In the genomic region with DNA sequence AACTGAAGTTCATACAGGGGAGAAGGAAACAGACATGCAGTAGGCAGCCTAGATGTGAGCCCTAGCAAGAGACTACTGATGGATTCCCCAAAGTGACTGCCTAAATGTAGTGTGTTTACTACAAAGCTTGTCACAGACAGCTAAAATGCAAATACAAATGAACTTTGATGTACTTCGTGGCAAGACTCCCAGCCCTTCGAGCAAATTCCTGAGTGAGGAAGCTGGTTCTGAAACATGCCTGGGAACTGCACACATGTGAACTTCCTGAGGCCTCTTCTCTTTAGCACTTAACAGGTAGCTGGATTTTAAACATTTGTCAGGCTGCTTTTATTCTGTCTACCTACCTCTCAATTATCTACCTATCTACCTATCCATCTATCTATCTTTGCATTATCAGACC, we compare ENCODE assay signal across 10 cellular contexts. TPM values are rescaled to one million over a fixed set of nuclear protein-coding genes. Genes with fewer than 3 reads are reported as not detected.
A peak's percentile ranks its signal among the peaks of the same experiment; 100 is the strongest.
DNase-seq lines count a peak whose midpoint lies in the region; ATAC-seq and TF ChIP-seq lines count a peak whose summit lies in the region.
"Had no signal": no experiment of that assay in that cellular context is flagged by ENCODE, and none has a peak within 500 bp of the region (broad histone marks: within the 10 kb centered on the region; RNA-seq: fewer than 3 reads in every experiment).

No MANE protein-coding gene starts in this region.

- H3K9ac ChIP-seq in DND-41 (ENCODE audit: low read depth, low read length) = no peak overlapping the region

- H3K27me3 Mint-ChIP-seq in activated CD8-positive, alpha-beta memory T cell treated with anti-CD3 and anti-CD28 coated beads, Interleukin-2, amount 10 ng/mL, durations not matched to agents 7 days and 5 days = peaks cover 5% of the 10 kb centered on the region
- H3K27me3 Mint-ChIP-seq: activated naive CD8-positive, alpha-beta T cell treated with anti-CD3 and anti-CD28 coated beads for 36 hours had no signal

- H3K27ac ChIP-seq in DND-41 (ENCODE audit: low read length) (0 out of 2 replicates have a peak overlapping the region, but pooled peaks have one; percentile 20), prostate gland (peak overlapping the region; percentile 54 to 61)

- CTCF ChIA-PET in activated CD8-positive, alpha-beta memory T cell treated with anti-CD3 and anti-CD28 coated beads, Interleukin-2, amount 10 ng/mL, durations not matched to agents 7 days and 5 days (lab: Charles Lee) = interaction anchor here (0.7 to 1.4 kb wide), 2 partner anchors 12 to 16 kb away, joined by 3 to 4 read pairs; no protein-coding TSS in a partner anchor

- no peaks in the 10 kb centered on the region for H3K79me2 ChIP-seq in DND-41 (ENCODE audit: insufficient read depth, low read length)

- peak overlapping the region; percentile 10; the same call in 1 of the 2 replicates for H2AFZ ChIP-seq in DND-41 (ENCODE audit: low read depth, low read length)

- H4K20me1 ChIP-seq in DND-41 (ENCODE audit: insufficient read depth, low read length) = no peaks in the 10 kb centered on the region

- no peak overlapping the region for H3K4me3 ChIP-seq in DND-41 (ENCODE audit: low read depth in 1 of 2, low read length in 2 of 2)
- H3K4me3 ChIP-seq in fibroblast of villous mesenchyme (ENCODE audit: low read depth, low read length) = no peak overlapping the region
- no peak overlapping the region for H3K4me3 ChIP-seq in prostate gland

- no peak overlapping the region for H3K4me3 Mint-ChIP-seq in activated CD8-positive, alpha-beta memory T cell treated with anti-CD3 and anti-CD28 coated beads, Interleukin-2, amount 10 ng/mL, durations not matched to agents 7 days and 5 days
- H3K4me3 Mint-ChIP-seq: activated naive CD8-positive, alpha-beta T cell treated with anti-CD3 and anti-CD28 coated beads for 36 hours had no signal

- no peaks in the 10 kb centered on the region for H3K9me3 Mint-ChIP-seq in activated CD8-positive, alpha-beta memory T cell treated with anti-CD3 and anti-CD28 coated beads, Interleukin-2, amount 10 ng/mL, durations not matched to agents 7 days and 5 days (ENCODE audit: low read depth)
- H3K9me3 Mint-ChIP-seq: activated naive CD8-positive, alpha-beta T cell treated with anti-CD3 and anti-CD28 coated beads for 36 hours had no signal

- no peaks in the 10 kb centered on the region for H3K36me3 ChIP-seq in DND-41 (ENCODE audit: insufficient read depth, low read length)
- H3K36me3 ChIP-seq in prostate gland = no peaks in the 10 kb centered on the region

- H3K4me1 ChIP-seq in DND-41 (ENCODE audit: insufficient read depth, low read length) (peaks cover 37% of the 10 kb centered on the region), prostate gland (replicated peaks) (peaks cover 8% of the 10 kb centered on the region)

- WGBS in prostate gland = 18% methylated on average over 2 of the region's 2 CpGs

- no peak for TF ChIP-seq POLR2A in prostate gland (IDR thresholded peaks at IDR 0.05)

- H3K27me3 ChIP-seq in DND-41 (ENCODE audit: insufficient read depth, low read length, poor library complexity) (no peaks in the 10 kb centered on the region), prostate gland (replicated peaks; ENCODE audit: insufficient read depth) (no peaks in the 10 kb centered on the region)

- no peaks in the 10 kb centered on the region for H3K36me3 Mint-ChIP-seq in activated CD8-positive, alpha-beta memory T cell treated with anti-CD3 and anti-CD28 coated beads, Interleukin-2, amount 10 ng/mL, durations not matched to agents 7 days and 5 days
- H3K36me3 Mint-ChIP-seq: activated naive CD8-positive, alpha-beta T cell treated with anti-CD3 and anti-CD28 coated beads for 36 hours had no signal

- no peak overlapping the region for H3K27ac Mint-ChIP-seq in activated CD8-positive, alpha-beta memory T cell treated with anti-CD3 and anti-CD28 coated beads, Interleukin-2, amount 10 ng/mL, durations not matched to agents 7 days and 5 days
- H3K27ac Mint-ChIP-seq: activated naive CD8-positive, alpha-beta T cell treated with anti-CD3 and anti-CD28 coated beads for 36 hours had no signal

- peaks cover 29% of the 10 kb centered on the region for H3K4me1 Mint-ChIP-seq in activated CD8-positive, alpha-beta memory T cell treated with anti-CD3 and anti-CD28 coated beads, Interleukin-2, amount 10 ng/mL, durations not matched to agents 7 days and 5 days

- H3K4me2 ChIP-seq in DND-41 (ENCODE audit: insufficient read depth, low read length) = no peak overlapping the region

- DNase-seq in DND-41 (no peak), amniotic epithelial cell (ENCODE audit: low read depth) (peak; percentile 58), fibroblast of villous mesenchyme (ENCODE audit: low read depth) (peak; percentile 77), prostate gland (ENCODE audit: low spot score) (no peak), NCI-H524 (lab: John Stamatoyannopoulos, UW) (no peak), NCI-H82 (lab: John Stamatoyannopoulos, UW) (no peak)
- no peak for DNase-seq in activated CD8-positive, alpha-beta memory T cell treated with anti-CD3 and anti-CD28 coated beads, Interleukin-2, amount 10 ng/mL, durations not matched to agents 7 days and 5 days
- DNase-seq: activated naive CD8-positive, alpha-beta T cell treated with anti-CD3 and anti-CD28 coated beads for 36 hours; NCI-H2171 had no signal

- no peaks in the 10 kb centered on the region for H3K9me3 ChIP-seq in DND-41 (ENCODE audit: insufficient read depth, low read length, severe bottlenecking)
- no peaks in the 10 kb centered on the region for H3K9me3 ChIP-seq in prostate gland

- intact Hi-C loops in prostate gland (cut with DNase I) = no loop called here

- TF ChIP-seq CTCF in DND-41 (IDR thresholded peaks at IDR 0.05; ENCODE audit: borderline replicate concordance, extremely low read depth, low read length, poor library complexity, severe bottlenecking) (no peak), fibroblast of villous mesenchyme (IDR thresholded peaks at IDR 0.05; ENCODE audit: insufficient read depth, low read depth, low read length) (no peak), prostate gland (IDR thresholded peaks at IDR 0.05) (no peak)

- ATAC-seq in DND-41 (ENCODE audit: insufficient read depth, low read depth) = no peak
- ATAC-seq in activated CD8-positive, alpha-beta memory T cell treated with anti-CD3 and anti-CD28 coated beads, Interleukin-2, amount 10 ng/mL, durations not matched to agents 7 days and 5 days = no peak
- no peak for ATAC-seq in GM18873 (IDR thresholded peaks at IDR 0.05; ENCODE audit: low FRiP score, unreplicated experiment)

RNA-seq across cellular contexts. Expression of gene IRF2BP2, which starts 6.7 kb away (rescaled TPM):
- total RNA-seq in fibroblast of villous mesenchyme (53.1 and 60.9 TPM in 2 replicates), prostate gland (100 to 1,000 TPM; 111 to 124 TPM)
- total RNA-seq in activated CD8-positive, alpha-beta memory T cell treated with anti-CD3 and anti-CD28 coated beads, Interleukin-2, amount 10 ng/mL, durations not matched to agents 7 days and 5 days = 100 to 1,000 TPM in 1 of 2 experiments, 10 to 100 TPM in 1; 81.1 to 103 TPM

Comparison
In these comparisons a context has a peak if more than half of its experiments do, and no peak if none do; other contexts are left out.
1. DNase-seq: peak in amniotic epithelial cell (single experiment) and fibroblast of villous mesenchyme (single experiment); none in DND-41 (single experiment), prostate gland (single experiment), activated CD8-positive, alpha-beta memory T cell treated with anti-CD3 and anti-CD28 coated beads, Interleukin-2, amount 10 ng/mL, durations not matched to agents 7 days and 5 days (single experiment), NCI-H524 (0 of 2) and NCI-H82 (single experiment).